In the genomic region with DNA sequence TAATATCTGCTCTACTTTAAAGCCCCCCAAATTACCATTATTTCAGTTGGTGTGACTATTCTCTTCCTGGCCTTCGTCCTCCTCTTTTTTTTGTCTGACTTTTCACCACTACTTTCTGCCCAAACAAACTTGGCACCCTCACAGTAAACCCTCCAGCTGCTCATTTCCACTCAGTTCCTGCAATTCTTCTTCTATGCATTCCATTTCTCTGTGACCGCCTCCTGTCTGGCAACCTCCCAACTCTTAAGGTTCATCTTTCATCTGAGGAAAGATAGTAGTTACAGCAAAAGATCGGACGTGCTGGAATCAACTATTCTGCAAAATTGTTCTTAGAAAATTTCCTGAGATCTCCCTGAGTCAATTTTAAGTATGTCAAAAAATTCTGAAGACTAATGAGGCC, we compare ENCODE assay signal across 22 cellular contexts.
DNase-seq lines count a peak whose midpoint lies in the region; ATAC-seq, FAIRE-seq and TF ChIP-seq lines count a peak whose summit lies in the region.
"Had no signal": no experiment of that assay in that cellular context is flagged by ENCODE, and none has a peak within 500 bp of the region (broad histone marks: within the 10 kb centered on the region; RNA-seq: fewer than 3 reads in every experiment).

No MANE protein-coding gene starts in this region.

- FAIRE-seq in astrocyte (lab: Jason Lieb, UNC), result no peak
- FAIRE-seq: A204.1, GM12878, HepG2 had no signal

- H3K27ac Mint-ChIP-seq in astrocyte (ENCODE audit: unreplicated experiment), result no peak overlapping the region
- H3K27ac Mint-ChIP-seq: CD4-positive, CD25-positive, alpha-beta regulatory T cell had no signal

- no peaks in the 10 kb centered on the region for H4K20me1 ChIP-seq in astrocyte (ENCODE audit: insufficient read depth, low read length)

- no peak for ATAC-seq in GM18520 (IDR thresholded peaks at IDR 0.05; ENCODE audit: unreplicated experiment)
- ATAC-seq in HG03196 (IDR thresholded peaks at IDR 0.05; ENCODE audit: unreplicated experiment), result no peak
- ATAC-seq: GM12878, HepG2 had no signal

- no peak overlapping the region for H3K27ac ChIP-seq in astrocyte (ENCODE audit: low read depth, low read length)

- H3K4me1 Mint-ChIP-seq in astrocyte (ENCODE audit: low read depth, unreplicated experiment), result peaks cover 4% of the 10 kb centered on the region
- H3K4me1 Mint-ChIP-seq: CD4-positive, CD25-positive, alpha-beta regulatory T cell had no signal

- H3K9ac ChIP-seq in astrocyte (ENCODE audit: low read length), result no peak overlapping the region

- no peaks in the 10 kb centered on the region for H3K9me3 Mint-ChIP-seq in astrocyte (ENCODE audit: unreplicated experiment)

- DNase-seq in ELR (ENCODE audit: low read depth) (peak; percentile 15), NCI-H446 treated with DMSO at 0.1 percent for 48 hours (lab: John Stamatoyannopoulos, UW) (peak; percentile 58), astrocyte (ENCODE audit: low read depth) (peak; percentile 6), glomerular visceral epithelial cell (ENCODE audit: extremely low spot score) (peak; percentile 4), NCI-H1436 (lab: John Stamatoyannopoulos, UW) (no peak)
- DNase-seq: BE2C; CD4-positive, CD25-positive, alpha-beta regulatory T cell; COR-L47; DMS153; KG1; MV-4-11; NCI-H1417 treated with DMSO at 0.1 percent for 48 hours; NCI-H1930; NCI-H2171; NCI-H748 treated with DMSO at 0.1 percent for 48 hours; NK-92 treated with Interleukin-12 subunit alpha and Interleukin-12 subunit beta, amount 100 ng/mL, for 24 hours; SHP77 had no signal

- no peaks in the 10 kb centered on the region for H3K9me3 ChIP-seq in astrocyte (ENCODE audit: insufficient read depth, low read depth, low read length)
- H3K9me3 ChIP-seq: BE2C had no signal

- no peak overlapping the region for H3K4me2 ChIP-seq in astrocyte (ENCODE audit: low read length)

- H3K4me3 ChIP-seq in astrocyte (ENCODE audit: insufficient read depth, low read depth, low read length), result no peak overlapping the region
- H3K4me3 ChIP-seq: GM12878 had no signal

- H3K36me3 ChIP-seq in astrocyte (ENCODE audit: insufficient read depth, low read length), result no peaks in the 10 kb centered on the region
- H3K36me3 ChIP-seq: BE2C had no signal

- TF ChIP-seq CTCF in astrocyte (IDR thresholded peaks at IDR 0.05; ENCODE audit: insufficient read depth, low read depth, low read length), result no peak

- no peaks in the 10 kb centered on the region for H3K79me2 ChIP-seq in astrocyte (ENCODE audit: insufficient read depth, low read length)

- H2AFZ ChIP-seq in astrocyte (ENCODE audit: low read depth, low read length), result no peak overlapping the region

- no peak overlapping the region for H3K4me3 Mint-ChIP-seq in astrocyte (ENCODE audit: unreplicated experiment)
- H3K4me3 Mint-ChIP-seq: CD4-positive, CD25-positive, alpha-beta regulatory T cell had no signal

- no peaks in the 10 kb centered on the region for H3K36me3 Mint-ChIP-seq in astrocyte (ENCODE audit: low read depth, unreplicated experiment)
- H3K36me3 Mint-ChIP-seq: CD4-positive, CD25-positive, alpha-beta regulatory T cell had no signal

- no peaks in the 10 kb centered on the region for H3K27me3 Mint-ChIP-seq in astrocyte (ENCODE audit: low read depth, unreplicated experiment)
- H3K27me3 Mint-ChIP-seq: CD4-positive, CD25-positive, alpha-beta regulatory T cell had no signal

- H3K27me3 ChIP-seq in astrocyte (ENCODE audit: insufficient read depth, low read length), result no peaks in the 10 kb centered on the region
- H3K27me3 ChIP-seq: BE2C had no signal

- H3K4me1 ChIP-seq in astrocyte (ENCODE audit: insufficient read depth, low read length), result no peaks in the 10 kb centered on the region
- H3K4me1 ChIP-seq: BE2C had no signal
